Comparison of ENCODE assay signal across 9 cellular contexts in the genomic region with DNA sequence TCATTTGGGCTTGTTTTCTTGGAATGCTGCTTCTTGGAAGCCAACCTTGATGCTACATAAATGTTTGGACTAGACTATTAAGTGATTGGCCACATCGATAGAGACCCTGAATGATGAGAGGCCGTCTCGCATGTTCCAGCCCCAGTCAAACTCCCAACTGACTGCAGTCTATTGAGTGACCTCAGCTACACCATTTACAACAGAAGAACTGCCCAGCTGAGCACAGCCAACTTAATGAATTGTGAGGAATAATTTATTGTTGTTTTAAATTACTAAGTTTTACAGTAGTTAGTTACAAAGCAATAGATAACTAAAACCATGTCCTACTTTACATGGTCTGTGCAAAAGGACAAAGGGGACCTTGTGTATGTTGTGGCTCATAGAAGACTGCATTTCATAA.
"Had no signal": no experiment of that assay in that cellular context is flagged by ENCODE, and none has a peak within 500 bp of the region (broad histone marks: within the 10 kb centered on the region; RNA-seq: fewer than 3 reads in every experiment).

No MANE protein-coding gene starts in this region.

- H3K4me3 Mint-ChIP-seq: H9, HFFc6 had no signal

- H2AFZ ChIP-seq: GM23248 had no signal

- DNase-seq: GM23248, H9, HCEC 1CT, HFFc6, IMR-90 had no signal

- H3K27ac ChIP-seq: GM23248, HL-60 had no signal

- H3K4me3 ChIP-seq: GM23248, K562 had no signal

- ATAC-seq: K562 had no signal

- H3K27ac Mint-ChIP-seq: H9, HFFc6 had no signal

- FAIRE-seq: H1, H54, K562 had no signal
